ENCODE assay signal across 20 cellular contexts in genomic region chr4:143531773-143532491, GRCh38.
DNase-seq lines count a peak whose midpoint lies in the region; TF ChIP-seq lines count a peak whose summit lies in the region.
"Had no signal": no experiment of that assay in that cellular context is flagged by ENCODE, and none has a peak within 500 bp of the region (broad histone marks: within the 10 kb centered on the region; RNA-seq: fewer than 3 reads in every experiment).

No MANE protein-coding gene starts in this region.

- H3K4me1 ChIP-seq in adipocyte (ENCODE audit: control insufficient read depth, insufficient read depth, low read length), result no peaks in the 10 kb centered on the region
- H3K4me1 ChIP-seq: gastrocnemius medialis, parathyroid adenoma had no signal

- H3K36me3 ChIP-seq in adipocyte (ENCODE audit: control insufficient read depth, insufficient read depth, low read length, severe bottlenecking), result peaks cover 98% of the 10 kb centered on the region

- no peak overlapping the region for H3K9ac ChIP-seq in adipocyte (ENCODE audit: low read length)
- H3K9ac ChIP-seq: parathyroid adenoma had no signal

- no peaks in the 10 kb centered on the region for H3K27me3 ChIP-seq in adipocyte (replicated peaks; ENCODE audit: control insufficient read depth, insufficient read depth, low read length)
- H3K27me3 ChIP-seq: gastrocnemius medialis had no signal

- H3K27ac ChIP-seq in 22Rv1, result no peak overlapping the region
- H3K27ac ChIP-seq: gastrocnemius medialis, parathyroid adenoma had no signal

- H3K4me3 ChIP-seq in adipocyte (ENCODE audit: low read length) (no peak overlapping the region), fibroblast of pulmonary artery (replicated peaks; ENCODE audit: low read depth, low read length) (no peak overlapping the region)
- H3K4me3 ChIP-seq: gastrocnemius medialis had no signal

- peak; percentile 14 for TF ChIP-seq CTCF in 22Rv1 (IDR thresholded peaks at IDR 0.05)
- TF ChIP-seq CTCF in GM10266 (IDR thresholded peaks at IDR 0.05; ENCODE audit: control insufficient read depth, insufficient read depth, low read depth, missing control alignments), result peak; percentile 10
- no peak for TF ChIP-seq CTCF in fibroblast of pulmonary artery (IDR thresholded peaks at IDR 0.05; ENCODE audit: low read length, missing control alignments)

- DNase-seq in GM10266 (ENCODE audit: extremely low spot score) (no peak), adipocyte (ENCODE audit: low read depth) (peak; percentile 34), fibroblast of pulmonary artery (ENCODE audit: low read depth) (peak; percentile 73), NCI-H1694 (lab: John Stamatoyannopoulos, UW) (no peak), DMS153 treated with DMSO at 0.1 percent for 48 hours (lab: John Stamatoyannopoulos, UW; ENCODE audit: unreplicated experiment) (no peak), SIG-M5 (lab: John Stamatoyannopoulos, UW) (no peak)
- no peak for DNase-seq in activated CD4-positive, alpha-beta T cell treated with anti-CD3 and anti-CD28 coated beads for 48 hours
- DNase-seq: activated B cell treated with CpG ODN at 0.5 μM for 24 hours; activated gamma-delta T cell; endodermal cell; gastrocnemius medialis; GF-D8; left ventricle myocardium superior; MV-4-11; NCI-H2029 treated with DMSO at 0.1 percent for 48 hours; NCI-H524; stimulated activated CD4-positive, alpha-beta T cell treated with anti-CD3 and anti-CD28 coated beads, Interleukin-2, amount 100 ng/mL, for 24 hours; T-helper 17 cell had no signal

- H3K9me3 ChIP-seq in adipocyte (ENCODE audit: control insufficient read depth, low read length), result no peaks in the 10 kb centered on the region
- H3K9me3 ChIP-seq: gastrocnemius medialis had no signal

Comparison
In these comparisons a context has a peak if more than half of its experiments do, and no peak if none do; other contexts are left out.
1. DNase-seq: peak in adipocyte (single experiment) and fibroblast of pulmonary artery (single experiment); none in GM10266 (single experiment), NCI-H1694 (single experiment), activated CD4-positive, alpha-beta T cell treated with anti-CD3 and anti-CD28 coated beads for 48 hours (single experiment), DMS153 treated with DMSO at 0.1 percent for 48 hours (single experiment) and SIG-M5 (single experiment).